In the genomic region with DNA sequence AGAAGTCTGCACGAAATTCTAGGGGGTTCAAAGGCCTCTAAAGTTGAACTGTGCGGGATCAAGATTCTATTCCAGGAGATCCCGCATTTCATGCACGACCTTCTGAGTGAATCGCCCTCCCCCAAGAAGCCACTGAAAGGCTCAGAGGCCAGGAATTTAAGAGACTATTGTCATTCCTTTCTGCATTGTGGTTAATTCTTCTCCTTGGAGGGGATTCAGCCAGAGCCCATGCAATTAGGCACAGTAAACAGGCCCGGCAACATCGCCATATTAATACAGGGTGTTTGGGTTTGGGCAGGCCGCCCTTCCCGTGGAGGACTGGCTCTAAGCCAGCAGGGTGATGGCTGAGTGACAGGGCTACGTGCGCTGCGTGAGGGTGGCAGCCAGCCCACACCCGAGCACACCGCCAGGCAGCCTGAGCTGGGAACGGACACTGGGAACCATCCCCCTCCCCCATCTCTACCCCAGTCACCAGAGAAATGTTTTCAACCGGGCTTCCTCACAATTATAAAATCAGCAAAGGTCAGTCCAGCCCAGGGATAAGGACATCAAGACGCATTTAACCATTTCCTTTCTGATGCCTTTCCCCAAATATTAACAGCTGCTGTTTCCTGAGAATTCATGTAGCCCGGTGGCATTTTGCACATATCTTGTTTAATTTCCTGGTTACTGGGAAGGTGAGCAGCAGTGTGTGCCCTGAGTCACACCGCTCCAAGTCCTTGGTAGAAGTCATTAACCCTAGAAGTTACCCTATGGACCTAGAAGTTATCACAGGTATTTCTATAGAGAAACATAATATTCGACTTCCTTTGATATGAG, we compare ENCODE assay signal across 8 cellular contexts.
A peak's percentile ranks its signal among the peaks of the same experiment; 100 is the strongest.
DNase-seq lines count a peak whose midpoint lies in the region; ATAC-seq and TF ChIP-seq lines count a peak whose summit lies in the region.

No MANE protein-coding gene starts in this region.

- no peak overlapping the region for H3K4me3 ChIP-seq in AG10803 (ENCODE audit: low read length)

- DNase-seq in AG10803 (ENCODE audit: low read depth) (peak; percentile 10), RPMI8226 (peak; percentile 89), glomerular visceral epithelial cell (ENCODE audit: extremely low spot score) (peak; percentile 33), pons (ENCODE audit: low spot score) (peak; percentile 60), NAMALWA (ENCODE audit: low spot score) (no peak)
- DNase-seq in activated effector memory CD4-positive, alpha-beta T cell treated with Interleukin-2 at 50 U/mL for 16 hours: no peak
- no peak for DNase-seq in activated T-cell treated with anti-CD3 and anti-CD28 coated beads, Interleukin-2, amount 50 U/mL, for 48 hours

- TF ChIP-seq CTCF in AG10803 (conservative IDR thresholded peaks at IDR 0.05; ENCODE audit: low read length): no peak

- ATAC-seq in HG03460 (IDR thresholded peaks at IDR 0.05; ENCODE audit: unreplicated experiment): peak; percentile 75

Comparison
In these comparisons a context has a peak if more than half of its experiments do, and no peak if none do; other contexts are left out.
1. DNase-seq: peak in AG10803 (single experiment), RPMI8226 (single experiment), glomerular visceral epithelial cell (single experiment) and pons (single experiment); none in activated effector memory CD4-positive, alpha-beta T cell treated with Interleukin-2 at 50 U/mL for 16 hours (single experiment), NAMALWA (single experiment) and activated T-cell treated with anti-CD3 and anti-CD28 coated beads, Interleukin-2, amount 50 U/mL, for 48 hours (0 of 2).